13 cellular contexts compared by ENCODE assay signal in the genomic region with DNA sequence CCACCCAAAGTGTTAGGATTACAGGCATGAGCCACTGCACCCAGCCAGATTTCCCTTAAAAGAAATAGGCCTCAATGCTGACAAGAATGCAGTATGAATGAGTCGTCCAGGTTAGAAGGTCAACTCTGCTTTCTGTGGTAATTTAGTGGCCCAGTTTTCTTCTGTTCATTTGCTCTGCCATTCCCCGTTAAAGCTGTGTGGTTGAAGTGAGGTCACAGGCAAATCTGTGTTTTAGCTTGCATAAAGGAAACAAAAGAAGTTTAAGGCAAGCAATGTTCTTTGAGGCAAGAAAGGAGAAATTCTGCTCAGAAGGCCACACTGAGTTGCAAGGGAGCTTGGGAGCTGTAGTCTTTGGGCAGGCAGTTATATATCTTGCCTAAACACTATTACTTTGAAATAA.
DNase-seq lines count a peak whose midpoint lies in the region; ATAC-seq and TF ChIP-seq lines count a peak whose summit lies in the region.
"Had no signal": no experiment of that assay in that cellular context is flagged by ENCODE, and none has a peak within 500 bp of the region (broad histone marks: within the 10 kb centered on the region; RNA-seq: fewer than 3 reads in every experiment).

No MANE protein-coding gene starts in this region.

- no peak overlapping the region for H3K4me3 ChIP-seq in ACC112 (ENCODE audit: low read depth, low read length)
- H3K4me3 ChIP-seq in fibroblast of lung (replicated peaks in 1 of 4; ENCODE audit: control extremely low read depth in 1 of 4, insufficient read depth in 1 of 4, low read depth in 3 of 4, low read length in 4 of 4), result no peak overlapping the region
- H3K4me3 ChIP-seq in heart right ventricle, result no peak overlapping the region

- no peaks in the 10 kb centered on the region for H3K27me3 ChIP-seq in ACC112 (ENCODE audit: insufficient read depth, low read length)
- H3K27me3 ChIP-seq in fibroblast of lung (ENCODE audit: control insufficient read depth, insufficient read depth, low read length), result no peaks in the 10 kb centered on the region
- no peaks in the 10 kb centered on the region for H3K27me3 ChIP-seq in heart right ventricle

- H3K36me3 ChIP-seq in ACC112 (ENCODE audit: insufficient read depth, low read length) (no peaks in the 10 kb centered on the region), fibroblast of lung (ENCODE audit: control insufficient read depth, insufficient read depth, low read length) (no peaks in the 10 kb centered on the region), heart right ventricle (peaks cover 0 to 2% (median 0%) of the 10 kb centered on the region in 9 donors)

- no peak overlapping the region for H3K4me2 ChIP-seq in fibroblast of lung (ENCODE audit: extremely low read depth, insufficient read depth, low read length)

- no peaks in the 10 kb centered on the region for H4K20me1 ChIP-seq in fibroblast of lung (ENCODE audit: control insufficient read depth, extremely low read depth, insufficient read depth, low read length)

- no peak overlapping the region for H3K27ac ChIP-seq in ACC112 (ENCODE audit: low read depth, low read length)
- H3K27ac ChIP-seq in fibroblast of lung (ENCODE audit: insufficient read depth, low read length), result no peak overlapping the region
- no peak overlapping the region for H3K27ac ChIP-seq in heart right ventricle
- H3K27ac ChIP-seq: epithelial cell of prostate had no signal

- TF ChIP-seq CTCF in fibroblast of lung (conservative IDR thresholded peaks at IDR 0.05 in 1 of 2, IDR thresholded peaks at IDR 0.05 in 1 of 2; ENCODE audit: low read depth in 1 of 2, low read length in 2 of 2) (no peak), heart right ventricle (IDR thresholded peaks at IDR 0.05) (no peak)

- H3K9ac ChIP-seq in fibroblast of lung (ENCODE audit: insufficient read depth, low read length), result no peak overlapping the region

- peak; percentile 58 for ATAC-seq in GM18907 (IDR thresholded peaks at IDR 0.05; ENCODE audit: unreplicated experiment)
- peak; percentile 35 for ATAC-seq in HG03432 (IDR thresholded peaks at IDR 0.05; ENCODE audit: unreplicated experiment)
- no peak for ATAC-seq in heart right ventricle
- no peak for ATAC-seq in left lobe of liver
- ATAC-seq in esophagus mucosa, result no peak

- H3K4me1 ChIP-seq in ACC112 (ENCODE audit: control insufficient read depth, insufficient read depth, low read length, unreplicated experiment), result peaks cover under 1% of the 10 kb centered on the region
- H3K4me1 ChIP-seq in fibroblast of lung (ENCODE audit: control insufficient read depth, extremely low read depth, insufficient read depth, low read length), result no peaks in the 10 kb centered on the region
- peaks cover 0 to 14% (median 0%) of the 10 kb centered on the region in 9 donors for H3K4me1 ChIP-seq in heart right ventricle

- H3K79me2 ChIP-seq in ACC112 (ENCODE audit: control insufficient read depth, insufficient read depth, low read length, unreplicated experiment) (no peaks in the 10 kb centered on the region), fibroblast of lung (ENCODE audit: control insufficient read depth, insufficient read depth, low read length) (no peaks in the 10 kb centered on the region)

- no peaks in the 10 kb centered on the region for H3K9me3 ChIP-seq in fibroblast of lung (ENCODE audit: control insufficient read depth, insufficient read depth, low read depth, low read length)
- no peaks in the 10 kb centered on the region for H3K9me3 ChIP-seq in heart right ventricle

- peak overlapping the region; percentile 40 for H2AFZ ChIP-seq in ACC112 (ENCODE audit: low read length, unreplicated experiment)
- no peak overlapping the region for H2AFZ ChIP-seq in fibroblast of lung (ENCODE audit: low read length)

- WGBS in heart right ventricle, 2 donors, result 68 to 73% methylated on average over 2 of the region's 2 CpGs

- DNase-seq in fibroblast of lung (ENCODE audit: low read depth in 2 of 2) (peak; percentile 54 to 69), heart right ventricle (no peak), left lobe of liver (ENCODE audit: low spot score) (no peak), SW 1271 (lab: John Stamatoyannopoulos, UW) (no peak)
- DNase-seq: activated T-cell treated with anti-CD3 and anti-CD28 coated beads for 4 hours, C1 segment of cervical spinal cord, KBM-7, RPMI8226 had no signal

- intact Hi-C loops in heart right ventricle (cut with DNase I), result no loop called here

Comparison
In these comparisons a context has a peak if more than half of its experiments do, and no peak if none do; other contexts are left out.
1. ATAC-seq: peak in GM18907 (single experiment) and HG03432 (single experiment); none in heart right ventricle (0 of 8), left lobe of liver (single experiment) and esophagus mucosa (single experiment).
2. DNase-seq: peak in fibroblast of lung (2 of 2); none in heart right ventricle (0 of 2), left lobe of liver (single experiment) and SW 1271 (0 of 2).